ENCODE assay signal across 22 cellular contexts in genomic region chr6:143270026-143270425, GRCh38.
A peak's percentile ranks its signal among the peaks of the same experiment; 100 is the strongest.
DNase-seq lines count a peak whose midpoint lies in the region; TF ChIP-seq lines count a peak whose summit lies in the region.
"Had no signal": no experiment of that assay in that cellular context is flagged by ENCODE, and none has a peak within 500 bp of the region (broad histone marks: within the 10 kb centered on the region; RNA-seq: fewer than 3 reads in every experiment).

No MANE protein-coding gene starts in this region.

- DNase-seq in EH (ENCODE audit: low read depth) (peak; percentile 66), RPMI7951 (ENCODE audit: low read depth) (peak; percentile 73), fibroblast of lung (ENCODE audit: low read depth in 2 of 2) (peak; percentile 55 to 87), neural progenitor cell (ENCODE audit: low spot score) (no peak), HT-29 (ENCODE audit: low spot score) (no peak), UCSD-AML1 (lab: John Stamatoyannopoulos, UW; ENCODE audit: unreplicated experiment) (no peak), Karpas-422 (no peak), WERI-Rb-1 (no peak)
- DNase-seq: activated CD4-positive, alpha-beta T cell treated with anti-CD3 and anti-CD28 coated beads for 1 hour; CD4-positive, alpha-beta T cell; foreskin keratinocyte; NCI-H1417; NCI-H2107; NCI-H510A treated with DMSO at 0.1 percent for 48 hours; occipital lobe; right cardiac atrium; RPMI8226; stimulated activated CD4-positive, alpha-beta T cell treated with anti-CD3 and anti-CD28 coated beads, Interleukin-15, amount 100 ng/mL, for 24 hours; T1000 had no signal

- H3K4me1 ChIP-seq in fibroblast of lung (ENCODE audit: control insufficient read depth, extremely low read depth, insufficient read depth, low read length): peaks cover 6% of the 10 kb centered on the region
- peaks cover 5% of the 10 kb centered on the region for H3K4me1 ChIP-seq in neural progenitor cell
- H3K4me1 ChIP-seq in Karpas-422 (ENCODE audit: low read length): no peaks in the 10 kb centered on the region

- H3K27me3 Mint-ChIP-seq in neural progenitor cell (ENCODE audit: insufficient read depth, low read depth): no peaks in the 10 kb centered on the region
- H3K27me3 Mint-ChIP-seq: activated naive CD4-positive, alpha-beta T cell treated with anti-CD3 and anti-CD28 coated beads, Interleukin-2, amount 50 U/mL, for 24 hours; brain; CD4-positive, alpha-beta T cell had no signal

- no peaks in the 10 kb centered on the region for H3K4me1 Mint-ChIP-seq in neural progenitor cell
- H3K4me1 Mint-ChIP-seq: activated naive CD4-positive, alpha-beta T cell treated with anti-CD3 and anti-CD28 coated beads, Interleukin-2, amount 50 U/mL, for 24 hours had no signal

- TF ChIP-seq CTCF in fibroblast of lung (conservative IDR thresholded peaks at IDR 0.05 in 1 of 2, IDR thresholded peaks at IDR 0.05 in 1 of 2; ENCODE audit: low read depth in 1 of 2, low read length in 2 of 2) (no peak), neural progenitor cell (IDR thresholded peaks at IDR 0.05) (no peak), WERI-Rb-1 (IDR thresholded peaks at IDR 0.05; ENCODE audit: low read depth, low read length) (no peak)

- no peaks in the 10 kb centered on the region for H3K36me3 Mint-ChIP-seq in neural progenitor cell

- H3K9me3 Mint-ChIP-seq in neural progenitor cell: no peaks in the 10 kb centered on the region
- H3K9me3 Mint-ChIP-seq: activated naive CD4-positive, alpha-beta T cell treated with anti-CD3 and anti-CD28 coated beads, Interleukin-2, amount 50 U/mL, for 24 hours had no signal

- no peaks in the 10 kb centered on the region for H3F3A ChIP-seq in neural progenitor cell (ENCODE audit: low read depth)

- peak overlapping the region; percentile 33 for H3K27ac Mint-ChIP-seq in neural progenitor cell
- H3K27ac Mint-ChIP-seq: activated naive CD4-positive, alpha-beta T cell treated with anti-CD3 and anti-CD28 coated beads, Interleukin-2, amount 50 U/mL, for 24 hours; CD4-positive, alpha-beta T cell had no signal

- no peak overlapping the region for H3K27ac ChIP-seq in fibroblast of lung (ENCODE audit: insufficient read depth, low read length)
- H3K27ac ChIP-seq in neural progenitor cell: no peak overlapping the region
- no peak overlapping the region for H3K27ac ChIP-seq in Karpas-422 (ENCODE audit: low read length)
- no peak overlapping the region for H3K27ac ChIP-seq in WERI-Rb-1
- H3K27ac ChIP-seq: coronary artery, foreskin keratinocyte had no signal

- H3K27me3 ChIP-seq in fibroblast of lung (ENCODE audit: control insufficient read depth, insufficient read depth, low read length) (no peaks in the 10 kb centered on the region), neural progenitor cell (no peaks in the 10 kb centered on the region), Karpas-422 (ENCODE audit: low read length) (no peaks in the 10 kb centered on the region), WERI-Rb-1 (ENCODE audit: insufficient read depth, low read depth, severe bottlenecking) (no peaks in the 10 kb centered on the region)
- H3K27me3 ChIP-seq: foreskin keratinocyte had no signal

- H2AFZ ChIP-seq in fibroblast of lung (ENCODE audit: low read length): no peak overlapping the region
- H2AFZ ChIP-seq in neural progenitor cell (replicated peaks): no peak overlapping the region
- no peak overlapping the region for H2AFZ ChIP-seq in Karpas-422 (ENCODE audit: low read length)

- no peaks in the 10 kb centered on the region for H3K9me2 ChIP-seq in Karpas-422 (replicated peaks; ENCODE audit: insufficient read depth, low read length)

- H3K4me3 Mint-ChIP-seq in neural progenitor cell: no peak overlapping the region
- H3K4me3 Mint-ChIP-seq: activated naive CD4-positive, alpha-beta T cell treated with anti-CD3 and anti-CD28 coated beads, Interleukin-2, amount 50 U/mL, for 24 hours; brain; CD4-positive, alpha-beta T cell had no signal

- H4K20me1 ChIP-seq in fibroblast of lung (ENCODE audit: control insufficient read depth, extremely low read depth, insufficient read depth, low read length): no peaks in the 10 kb centered on the region
- H4K20me1 ChIP-seq in neural progenitor cell (ENCODE audit: low read depth): no peaks in the 10 kb centered on the region
- no peaks in the 10 kb centered on the region for H4K20me1 ChIP-seq in Karpas-422 (ENCODE audit: insufficient read depth, low read depth, low read length)

- no peaks in the 10 kb centered on the region for H3K36me3 ChIP-seq in fibroblast of lung (ENCODE audit: control insufficient read depth, insufficient read depth, low read length)
- no peaks in the 10 kb centered on the region for H3K36me3 ChIP-seq in neural progenitor cell
- no peaks in the 10 kb centered on the region for H3K36me3 ChIP-seq in Karpas-422 (ENCODE audit: insufficient read depth, low read length)
- H3K36me3 ChIP-seq in WERI-Rb-1: no peaks in the 10 kb centered on the region

- H3K4me3 ChIP-seq in fibroblast of lung (replicated peaks in 1 of 4; ENCODE audit: control extremely low read depth in 1 of 4, insufficient read depth in 1 of 4, low read depth in 3 of 4, low read length in 4 of 4) (no peak overlapping the region), neural progenitor cell (no peak overlapping the region), Karpas-422 (ENCODE audit: low read length) (no peak overlapping the region), WERI-Rb-1 (ENCODE audit: low read depth, low read length) (no peak overlapping the region)
- H3K4me3 ChIP-seq: coronary artery had no signal

- H3K9ac ChIP-seq in fibroblast of lung (ENCODE audit: insufficient read depth, low read length) (no peak overlapping the region), neural progenitor cell (no peak overlapping the region), Karpas-422 (ENCODE audit: low read length) (no peak overlapping the region)

- H3K4me2 ChIP-seq in fibroblast of lung (ENCODE audit: extremely low read depth, insufficient read depth, low read length) (peak overlapping the region; percentile 46), neural progenitor cell (no peak overlapping the region), Karpas-422 (ENCODE audit: low read depth, low read length, poor library complexity, severe bottlenecking) (no peak overlapping the region)

- H3K79me2 ChIP-seq in fibroblast of lung (ENCODE audit: control insufficient read depth, insufficient read depth, low read length) (no peaks in the 10 kb centered on the region), neural progenitor cell (ENCODE audit: low read depth) (no peaks in the 10 kb centered on the region), Karpas-422 (ENCODE audit: low read length) (no peaks in the 10 kb centered on the region)

- H3K9me3 ChIP-seq in fibroblast of lung (ENCODE audit: control insufficient read depth, insufficient read depth, low read depth, low read length): no peaks in the 10 kb centered on the region
- no peaks in the 10 kb centered on the region for H3K9me3 ChIP-seq in neural progenitor cell (ENCODE audit: low read depth)
- no peaks in the 10 kb centered on the region for H3K9me3 ChIP-seq in Karpas-422 (ENCODE audit: low read length)
- no peaks in the 10 kb centered on the region for H3K9me3 ChIP-seq in WERI-Rb-1 (ENCODE audit: severe bottlenecking)

Comparison
In these comparisons a context has a peak if more than half of its experiments do, and no peak if none do; other contexts are left out.
1. DNase-seq: peak in EH (single experiment), RPMI7951 (single experiment) and fibroblast of lung (2 of 2); none in neural progenitor cell (single experiment), HT-29 (single experiment), UCSD-AML1 (single experiment), Karpas-422 (single experiment) and WERI-Rb-1 (single experiment).